8 cellular contexts compared by ENCODE assay signal in the genomic region with DNA sequence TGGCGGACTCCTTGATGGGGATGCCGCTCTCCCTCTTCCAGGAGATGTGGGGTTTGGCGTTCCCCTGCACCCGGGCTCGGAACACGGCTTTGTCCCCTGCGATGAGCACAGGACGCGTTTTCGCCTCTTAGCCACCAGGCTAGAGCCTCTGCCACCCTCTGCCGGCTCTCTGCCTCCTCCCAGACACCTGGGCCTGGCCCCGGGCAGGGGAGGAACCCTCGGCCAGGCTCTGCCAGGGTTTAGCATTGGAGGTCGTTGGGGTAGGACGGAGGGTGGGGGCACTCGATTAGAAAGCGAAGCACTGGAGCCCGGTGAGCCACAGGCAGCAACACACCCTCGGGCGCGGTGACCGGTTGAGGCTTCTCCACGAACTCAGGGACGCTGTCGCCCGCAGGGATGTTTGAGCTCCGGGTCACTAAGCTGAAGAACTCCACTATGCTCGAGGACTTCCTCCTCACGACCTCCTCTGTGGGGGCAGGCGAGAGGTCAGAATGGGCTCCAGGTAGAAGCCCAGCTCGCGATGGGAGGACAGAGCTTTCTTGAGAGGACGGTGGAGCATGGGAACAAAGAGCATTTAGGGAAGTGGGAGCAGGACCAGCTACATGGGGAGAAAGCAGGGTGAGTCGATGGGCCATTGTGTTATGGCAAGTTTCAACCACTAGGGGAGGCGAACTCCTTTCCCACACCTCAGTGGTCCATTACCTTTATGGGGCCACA. TPM values are rescaled to one million over a fixed set of nuclear protein-coding genes. Genes with fewer than 3 reads are reported as not detected.
DNase-seq lines count a peak whose midpoint lies in the region; ATAC-seq and TF ChIP-seq lines count a peak whose summit lies in the region.

No MANE protein-coding gene starts in this region.

- H3K36me3 Mint-ChIP-seq in activated T-cell treated with anti-CD3 and anti-CD28 coated beads, Interleukin-2, amount 50 U/mL, for 4 hours (ENCODE audit: insufficient read depth): no peaks in the 10 kb centered on the region
- H3K36me3 Mint-ChIP-seq in neural crest cell (ENCODE audit: low read depth): no peaks in the 10 kb centered on the region

- DNase-seq in Ammon's horn (ENCODE audit: low spot score): peak; percentile 66
- DNase-seq in NCI-H82 (lab: John Stamatoyannopoulos, UW): peak; percentile 62
- DNase-seq in activated T-cell treated with anti-CD3 and anti-CD28 coated beads, Interleukin-2, amount 50 U/mL, for 4 hours: peak; percentile 30
- DNase-seq in fibroblast of mammary gland (ENCODE audit: low read depth): peak; percentile 54
- DNase-seq in neural crest cell (ENCODE audit: low read depth, low spot score): peak; percentile 52

- H3K4me3 Mint-ChIP-seq in activated T-cell treated with anti-CD3 and anti-CD28 coated beads, Interleukin-2, amount 50 U/mL, for 4 hours: peak overlapping the region; percentile 88
- H3K4me3 Mint-ChIP-seq in neural crest cell: peak overlapping the region; percentile 87

- H3K27me3 Mint-ChIP-seq in activated T-cell treated with anti-CD3 and anti-CD28 coated beads, Interleukin-2, amount 50 U/mL, for 4 hours (ENCODE audit: low read depth): peaks cover 2% of the 10 kb centered on the region
- H3K27me3 Mint-ChIP-seq in neural crest cell (ENCODE audit: low read depth): peaks cover 29% of the 10 kb centered on the region

- peak overlapping the region; percentile 86 for H3K27ac Mint-ChIP-seq in neural crest cell (ENCODE audit: unreplicated experiment)

- peak overlapping the region; percentile 57 for H3K4me3 ChIP-seq in fibroblast of mammary gland (ENCODE audit: control insufficient read depth, low read depth, low read length)

- ATAC-seq in GM18517 (IDR thresholded peaks at IDR 0.05; ENCODE audit: unreplicated experiment): peak; percentile 69
- peak; percentile 63 for ATAC-seq in HG03045 (IDR thresholded peaks at IDR 0.05; ENCODE audit: unreplicated experiment)
- peak; percentile 65 to 68 for ATAC-seq in activated T-cell treated with anti-CD3 and anti-CD28 coated beads, Interleukin-2, amount 50 U/mL, for 4 hours
- no peak for ATAC-seq in GM21360 (IDR thresholded peaks at IDR 0.05; ENCODE audit: unreplicated experiment)

- H3K4me1 Mint-ChIP-seq in activated T-cell treated with anti-CD3 and anti-CD28 coated beads, Interleukin-2, amount 50 U/mL, for 4 hours (ENCODE audit: low read depth): peaks cover 7% of the 10 kb centered on the region
- H3K4me1 Mint-ChIP-seq in neural crest cell: peaks cover 14% of the 10 kb centered on the region

- H3K9me3 Mint-ChIP-seq in activated T-cell treated with anti-CD3 and anti-CD28 coated beads, Interleukin-2, amount 50 U/mL, for 4 hours: no peaks in the 10 kb centered on the region
- H3K9me3 Mint-ChIP-seq in neural crest cell: no peaks in the 10 kb centered on the region

- TF ChIP-seq CTCF in fibroblast of mammary gland (conservative IDR thresholded peaks at IDR 0.05; ENCODE audit: control insufficient read depth, insufficient read depth, low read depth, low read length) (peak; percentile 89), neural crest cell (conservative IDR thresholded peaks at IDR 0.05) (peak; percentile 77)

RNA-seq across cellular contexts. Expression of gene IGSF22, which starts 4.3 kb away (rescaled TPM):
- total RNA-seq in activated T-cell treated with anti-CD3 and anti-CD28 coated beads, Interleukin-2, amount 50 U/mL, for 4 hours: under 1 TPM; 0.16 to 0.60 (median 0.53) TPM
- total RNA-seq in neural crest cell: 0.19 and 0.50 TPM in 2 replicates

RNA-seq across cellular contexts. Expression of gene TMEM86A, which starts 23.2 kb away (rescaled TPM):
- total RNA-seq in activated T-cell treated with anti-CD3 and anti-CD28 coated beads, Interleukin-2, amount 50 U/mL, for 4 hours: under 1 TPM; 0.13 to 0.38 (median 0.18) TPM
- 1.5 and 1.7 TPM in 2 replicates for total RNA-seq in neural crest cell
